Comparison of ENCODE assay signal across 7 cellular contexts in the genomic region with DNA sequence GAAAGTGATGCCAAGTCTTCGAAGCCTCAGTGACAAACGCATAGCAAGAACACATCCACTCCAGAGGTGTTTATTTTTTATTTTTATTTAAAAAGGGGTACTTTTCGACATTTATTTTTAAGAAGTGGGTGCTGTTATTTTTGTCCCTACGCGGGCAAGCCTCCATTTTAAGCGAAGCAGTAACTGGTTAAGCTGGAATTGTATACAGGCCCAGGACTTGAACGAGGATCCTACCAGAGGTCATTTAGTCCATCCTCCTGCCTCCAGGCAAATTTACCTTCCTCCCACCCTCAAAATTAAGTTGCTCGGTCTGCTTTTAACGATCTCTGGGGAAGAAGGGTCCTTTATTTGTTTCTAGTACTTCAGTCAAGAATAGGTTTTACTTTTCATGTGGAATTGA.
DNase-seq lines count a peak whose midpoint lies in the region; ATAC-seq, FAIRE-seq and TF ChIP-seq lines count a peak whose summit lies in the region.
"Not testable (repeated sequence)": the region's sequence is repeated elsewhere in the genome, so short reads cannot be mapped to it uniquely, and the experiment has no call there.

No MANE protein-coding gene starts in this region.

- POLR2A ChIA-PET in activated CD8-positive, alpha-beta T cell treated with anti-CD3 and anti-CD28 coated beads for 36 hours (lab: Charles Lee); GM12878 (lab: Charles Lee): not testable (repeated sequence)

- not testable (repeated sequence) for H3K36me3 Mint-ChIP-seq in activated CD8-positive, alpha-beta T cell treated with anti-CD3 and anti-CD28 coated beads for 36 hours (ENCODE audit: low read depth); naive B cell; progenitor cell of endocrine pancreas (ENCODE audit: insufficient read depth)

- not testable (repeated sequence) for H3K27me3 Mint-ChIP-seq in activated CD8-positive, alpha-beta T cell treated with anti-CD3 and anti-CD28 coated beads for 36 hours; naive B cell; progenitor cell of endocrine pancreas

- H3K27ac ChIP-seq in DND-41 (ENCODE audit: low read length); OCI-LY1 (ENCODE audit: low read depth, low read length, poor library complexity, severe bottlenecking); GM12878 (ENCODE audit: control insufficient read depth, insufficient read depth); esophagus squamous epithelium: not testable (repeated sequence)

- CTCF ChIA-PET in activated CD8-positive, alpha-beta T cell treated with anti-CD3 and anti-CD28 coated beads for 36 hours (lab: Charles Lee); GM12878 (lab: Yijun Ruan, JAX): not testable (repeated sequence)

- not testable (repeated sequence) for H3K9me3 Mint-ChIP-seq in activated CD8-positive, alpha-beta T cell treated with anti-CD3 and anti-CD28 coated beads for 36 hours; naive B cell; progenitor cell of endocrine pancreas (ENCODE audit: low read depth)

- not testable (repeated sequence) for H3K4me1 Mint-ChIP-seq in activated CD8-positive, alpha-beta T cell treated with anti-CD3 and anti-CD28 coated beads for 36 hours (ENCODE audit: low read depth); naive B cell; progenitor cell of endocrine pancreas (ENCODE audit: low read depth)

- intact Hi-C loops in activated CD8-positive, alpha-beta T cell treated with anti-CD3 and anti-CD28 coated beads for 36 hours (cut with micrococcal nuclease); GM12878 (cut with micrococcal nuclease; ENCODE audit: unreplicated experiment); esophagus squamous epithelium (cut with DNase I): not testable (repeated sequence)

- not testable (repeated sequence) for H3K27me3 ChIP-seq in DND-41 (ENCODE audit: insufficient read depth, low read length, poor library complexity); OCI-LY1 (ENCODE audit: insufficient read depth, low read length); GM12878 (replicated peaks in 1 of 2; ENCODE audit: control insufficient read depth in 2 of 2, insufficient read depth in 2 of 2, low read length in 1 of 2); esophagus squamous epithelium

- H3K4me3 Mint-ChIP-seq in activated CD8-positive, alpha-beta T cell treated with anti-CD3 and anti-CD28 coated beads for 36 hours, result peak overlapping the region; percentile 35
- H3K4me3 Mint-ChIP-seq in naive B cell, result peak overlapping the region in 6 of 8 donors; percentile 39 to 78 (median 58)
- H3K4me3 Mint-ChIP-seq in progenitor cell of endocrine pancreas (ENCODE audit: low read depth), result peak overlapping the region; percentile 49

- not testable (repeated sequence) for H3K27ac Mint-ChIP-seq in activated CD8-positive, alpha-beta T cell treated with anti-CD3 and anti-CD28 coated beads for 36 hours; naive B cell; progenitor cell of endocrine pancreas

- TF ChIP-seq POLR2A in GM12878 (IDR thresholded peaks at IDR 0.05; ENCODE audit: low read depth, low read length); esophagus squamous epithelium (IDR thresholded peaks at IDR 0.05): not testable (repeated sequence)

- H4K20me1 ChIP-seq in DND-41 (ENCODE audit: insufficient read depth, low read length); OCI-LY1 (ENCODE audit: insufficient read depth, low read length); GM12878 (ENCODE audit: control insufficient read depth, insufficient read depth): not testable (repeated sequence)

- TF ChIP-seq CTCF in DND-41 (IDR thresholded peaks at IDR 0.05; ENCODE audit: borderline replicate concordance, extremely low read depth, low read length, poor library complexity, severe bottlenecking); OCI-LY1 (IDR thresholded peaks at IDR 0.05; ENCODE audit: low read length); activated CD8-positive, alpha-beta T cell treated with anti-CD3 and anti-CD28 coated beads for 36 hours (IDR thresholded peaks at IDR 0.05); GM12878 (IDR thresholded peaks at IDR 0.05 in 2 of 3, conservative IDR thresholded peaks at IDR 0.05 in 1 of 3; ENCODE audit: control insufficient read depth in 2 of 3, extremely low read depth in 1 of 3, insufficient read depth in 1 of 3, low read depth in 3 of 3, low read length in 3 of 3); esophagus squamous epithelium (IDR thresholded peaks at IDR 0.05); progenitor cell of endocrine pancreas (IDR thresholded peaks at IDR 0.05; ENCODE audit: unreplicated experiment): not testable (repeated sequence)

- 44% methylated on average over 6 of the region's 9 CpGs for WGBS in GM12878 (ENCODE audit: insufficient coverage, insufficient replicate concordance, low lambda C conversion rate, missing lambda C conversion rate)
- 15 to 60% methylated on average over 1 to 2 of the region's 9 CpGs for WGBS in esophagus squamous epithelium, 2 donors

- not testable (repeated sequence) for H3F3A ChIP-seq in OCI-LY1 (ENCODE audit: insufficient read depth, low read length)

- not testable (repeated sequence) for FAIRE-seq in GM12878 (lab: Jason Lieb, UNC)

- TF ChIP-seq EP300 in GM12878 (IDR thresholded peaks at IDR 0.05; ENCODE audit: borderline replicate concordance in 1 of 2, control insufficient read depth in 1 of 2, low read depth in 2 of 2, low read length in 2 of 2), result not testable (repeated sequence)

- BruUV-seq in GM12878 (replicated peaks; lab: Mats Ljungman, UMichigan), result not testable (repeated sequence)

- not testable (repeated sequence) for TF ChIP-seq RAD21 in GM12878 (IDR thresholded peaks at IDR 0.05; ENCODE audit: insufficient read depth, low read depth, low read length)

- not testable (repeated sequence) for H3K9ac ChIP-seq in DND-41 (ENCODE audit: low read depth, low read length); OCI-LY1 (ENCODE audit: low read length); GM12878 (ENCODE audit: control insufficient read depth, insufficient read depth, low read length)

- H2AFZ ChIP-seq in DND-41 (ENCODE audit: low read depth, low read length); OCI-LY1 (ENCODE audit: low read length); GM12878 (ENCODE audit: control insufficient read depth, low read depth, low read length): not testable (repeated sequence)

- not testable (repeated sequence) for H3K4me3 ChIP-seq in DND-41 (ENCODE audit: low read depth in 1 of 2, low read length in 2 of 2); GM12878
- H3K4me3 ChIP-seq in OCI-LY1 (ENCODE audit: low read depth, low read length, poor library complexity, severe bottlenecking), result peak overlapping the region; percentile 33
- peak overlapping the region in 3 of 4 donors; percentile 48 to 74 (median 66) for H3K4me3 ChIP-seq in esophagus squamous epithelium

- H3K4me2 ChIP-seq in DND-41 (ENCODE audit: insufficient read depth, low read length) (peak overlapping the region; percentile 42), GM12878 (ENCODE audit: control insufficient read depth, insufficient read depth) (0 out of 2 replicates have a peak overlapping the region, but pooled peaks have one; percentile 9)
- not testable (repeated sequence) for H3K4me2 ChIP-seq in OCI-LY1 (ENCODE audit: low read length)

- SMC1A ChIA-PET in GM12878 (lab: Charles Lee; ENCODE audit: uncharacterized antibody, unreplicated experiment), result not testable (repeated sequence)

- H3K36me3 ChIP-seq in DND-41 (ENCODE audit: insufficient read depth, low read length); OCI-LY1 (ENCODE audit: insufficient read depth, low read length); GM12878 (ENCODE audit: control insufficient read depth in 2 of 2, insufficient read depth in 2 of 2, low read length in 1 of 2): not testable (repeated sequence)
- H3K36me3 ChIP-seq in esophagus squamous epithelium, result peaks cover 0 to 17% (median 0%) of the 10 kb centered on the region in 3 donors

- RAD21 ChIA-PET in GM12878 (lab: Charles Lee; ENCODE audit: unreplicated experiment), result not testable (repeated sequence)

- DNase-seq in DND-41; activated CD8-positive, alpha-beta T cell treated with anti-CD3 and anti-CD28 coated beads for 36 hours; GM12878 (ENCODE audit: low read depth, low spot score); esophagus squamous epithelium (lab: John Stamatoyannopoulos, UW); naive B cell; progenitor cell of endocrine pancreas (ENCODE audit: low spot score, unreplicated experiment): not testable (repeated sequence)

- not testable (repeated sequence) for H3K79me2 ChIP-seq in DND-41 (ENCODE audit: insufficient read depth, low read length); OCI-LY1 (ENCODE audit: insufficient read depth, low read length); GM12878 (ENCODE audit: control insufficient read depth, insufficient read depth, low read length)

- ATAC-seq in DND-41 (ENCODE audit: insufficient read depth, low read depth); activated CD8-positive, alpha-beta T cell treated with anti-CD3 and anti-CD28 coated beads for 36 hours; GM12878; naive B cell (ENCODE audit: low read depth in 2 of 2): not testable (repeated sequence)

- H3K4me1 ChIP-seq in DND-41 (ENCODE audit: insufficient read depth, low read length); OCI-LY1 (ENCODE audit: insufficient read depth, low read length, severe bottlenecking); GM12878 (ENCODE audit: control insufficient read depth, insufficient read depth, low read length); esophagus squamous epithelium: not testable (repeated sequence)

- H3K9me2 ChIP-seq in OCI-LY1 (ENCODE audit: low read depth, low read length), result not testable (repeated sequence)

- in situ Hi-C loops in GM12878 (cut with MboI), result loop anchor here (25.0 kb wide), 1 partner anchor 359 kb away; the partner anchor contains the start of gene SPATA32

- H3K9me3 ChIP-seq in DND-41 (ENCODE audit: insufficient read depth, low read length, severe bottlenecking); OCI-LY1 (ENCODE audit: low read length); GM12878 (replicated peaks; ENCODE audit: control insufficient read depth, insufficient read depth, low read length); esophagus squamous epithelium: not testable (repeated sequence)
